Comparison of ENCODE assay signal across 8 cellular contexts in the genomic region with DNA sequence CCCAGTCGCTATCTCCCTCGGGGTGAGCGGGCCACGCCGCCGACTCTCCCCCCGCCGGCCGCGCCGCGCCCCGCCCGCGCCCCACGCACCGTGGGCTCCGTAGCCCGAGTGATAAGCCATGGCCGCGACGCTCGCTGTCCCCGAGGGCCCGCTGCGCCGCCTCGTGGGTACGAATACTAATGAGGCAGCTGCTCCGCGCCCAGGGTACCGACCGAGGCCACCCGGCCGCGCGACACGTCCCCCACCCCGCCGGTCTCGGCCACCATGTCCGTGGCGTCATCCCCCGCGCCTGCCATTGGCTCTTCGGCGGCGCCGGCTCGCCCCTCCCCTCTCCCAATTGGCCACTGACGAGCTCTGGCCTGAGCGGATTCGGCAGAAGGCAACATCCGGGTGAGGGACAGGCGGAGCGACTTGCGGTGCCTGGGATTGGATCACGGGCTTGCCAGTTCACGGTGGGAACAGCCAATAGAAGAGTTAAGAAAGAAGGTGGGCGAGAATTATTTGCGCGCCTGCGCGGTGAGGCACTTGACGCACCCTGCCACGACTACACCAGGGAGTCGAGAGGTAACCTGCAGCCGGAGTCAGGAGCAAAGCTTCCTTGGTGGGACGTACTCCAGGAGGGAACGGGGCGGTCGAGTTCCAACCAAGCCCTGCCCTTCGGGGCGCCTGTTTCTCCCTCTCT.
DNase-seq lines count a peak whose midpoint lies in the region; ATAC-seq lines count a peak whose summit lies in the region.

A gene with protein sequence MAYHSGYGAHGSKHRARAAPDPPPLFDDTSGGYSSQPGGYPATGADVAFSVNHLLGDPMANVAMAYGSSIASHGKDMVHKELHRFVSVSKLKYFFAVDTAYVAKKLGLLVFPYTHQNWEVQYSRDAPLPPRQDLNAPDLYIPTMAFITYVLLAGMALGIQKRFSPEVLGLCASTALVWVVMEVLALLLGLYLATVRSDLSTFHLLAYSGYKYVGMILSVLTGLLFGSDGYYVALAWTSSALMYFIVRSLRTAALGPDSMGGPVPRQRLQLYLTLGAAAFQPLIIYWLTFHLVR (minus strand): TSS at position 278 of the 682 bp plus-strand sequence. CDS start 158 bp downstream, at position 120.

- DNase-seq in C1 segment of cervical spinal cord (lab: John Stamatoyannopoulos, UW) = peak; percentile 86 to 100 (median 98)
- DNase-seq in NCI-H748 treated with DMSO at 0.1 percent for 48 hours (lab: John Stamatoyannopoulos, UW) = peak; percentile 97
- DNase-seq in activated CD4-positive, alpha-beta T cell treated with anti-CD3 and anti-CD28 coated beads, Interleukin-2, amount 50 U/mL, for 24 hours (ENCODE audit: low read depth in 1 of 2, low spot score in 1 of 2) = peak; percentile 91 to 99
- DNase-seq in dedifferentiated amniotic fluid mesenchymal stem cell (ENCODE audit: extremely low spot score) = peak; percentile 99
- DNase-seq in left kidney (ENCODE audit: low read depth, low spot score) = peak; percentile 100
- peak; percentile 98 for DNase-seq in stimulated activated CD4-positive, alpha-beta T cell treated with anti-CD3 and anti-CD28 coated beads, Interleukin-2, amount 100 ng/mL, for 24 hours

- ATAC-seq in GM19372 (IDR thresholded peaks at IDR 0.05; ENCODE audit: low read depth, unreplicated experiment) = peak; percentile 93
- ATAC-seq in HG03558 (IDR thresholded peaks at IDR 0.05; ENCODE audit: extremely low read depth, unreplicated experiment) = peak; percentile 83

Comparison
In these comparisons a context has a peak if more than half of its experiments do, and no peak if none do; other contexts are left out.
1. Peak in every context shown above with its lines: DNase-seq and ATAC-seq.